ENCODE assay signal across 8 cellular contexts in the genomic region with DNA sequence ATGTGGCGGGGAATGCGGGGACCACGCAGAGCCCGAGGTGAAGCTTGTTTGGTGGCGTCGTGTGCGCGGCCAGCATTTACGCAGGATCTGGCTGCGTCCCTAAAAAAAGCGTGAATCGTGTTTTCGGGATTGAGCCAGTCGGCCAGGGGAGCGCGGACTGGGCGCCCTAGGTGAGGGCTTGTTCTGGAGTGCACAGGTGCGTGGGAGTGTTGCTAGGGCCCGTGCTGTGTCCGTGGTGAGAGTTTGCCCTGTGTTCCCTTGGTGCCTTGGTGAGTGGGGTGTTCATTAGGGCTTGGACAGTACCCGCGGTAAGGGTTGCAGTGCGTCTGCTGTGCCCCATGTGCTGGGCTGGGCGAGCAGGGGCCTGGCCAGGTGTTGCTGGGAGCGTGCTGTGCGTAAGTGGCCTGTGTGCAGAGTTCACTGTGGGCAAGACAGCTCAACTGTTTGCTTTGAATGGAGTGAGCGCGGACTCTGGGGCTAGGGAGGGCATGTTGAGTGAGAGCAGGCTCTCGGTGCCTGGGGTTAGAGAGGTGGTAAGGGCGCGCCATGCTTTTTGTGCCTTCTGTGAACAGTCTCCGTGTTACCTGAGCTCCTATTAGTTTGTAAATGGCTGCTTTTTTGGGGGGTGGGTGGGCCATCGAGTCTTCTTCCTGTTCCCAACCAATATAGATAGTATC. TPM values are rescaled to one million over a fixed set of nuclear protein-coding genes. Genes with fewer than 3 reads are reported as not detected.
DNase-seq lines count a peak whose midpoint lies in the region; ATAC-seq and FAIRE-seq lines count a peak whose summit lies in the region.

No MANE protein-coding gene starts in this region.

- ATAC-seq in GM21381 (IDR thresholded peaks at IDR 0.05; ENCODE audit: unreplicated experiment) = peak; percentile 26
- ATAC-seq in naive B cell (ENCODE audit: low read depth in 2 of 2) = peak; percentile 18 to 21

- FAIRE-seq in HTR-8/SVneo (lab: Jason Lieb, UNC) = peak; percentile 4

- peak overlapping the region; percentile 98 to 100 (median 99) for H3K4me3 Mint-ChIP-seq in naive B cell

- H3K4me1 ChIP-seq in thymus (ENCODE audit: control insufficient read depth, insufficient read depth, low read length) = peaks cover 14% of the 10 kb centered on the region

- H3K27ac ChIP-seq in epithelial cell of prostate (peak overlapping the region; percentile 91), thymus (ENCODE audit: low read depth) (peak overlapping the region; percentile 91)

- H3K36me3 ChIP-seq in thymus (ENCODE audit: control insufficient read depth, insufficient read depth) = no peaks in the 10 kb centered on the region

- H3K27me3 ChIP-seq in thymus (ENCODE audit: control insufficient read depth, insufficient read depth) = no peaks in the 10 kb centered on the region

- H3K9me3 Mint-ChIP-seq in naive B cell = no peaks in the 10 kb centered on the region

- WGBS in thymus = 2% methylated on average over 33 of the region's 33 CpGs

- DNase-seq in D341Med (ENCODE audit: low spot score) (peak; percentile 38), HTR-8/SVneo (ENCODE audit: insufficient read length, low spot score) (no peak), epithelial cell of prostate (ENCODE audit: low read depth, low spot score) (no peak), naive B cell (peak; percentile 22), NCI-H1694 (lab: John Stamatoyannopoulos, UW) (no peak)
- peak; percentile 53 for DNase-seq in activated CD4-positive, CD25-positive, alpha-beta regulatory T cell treated with anti-CD3 and anti-CD28 coated beads, Interleukin-2, amount 50 U/mL, for 72 hours

- H3K4me3 ChIP-seq in thymus (ENCODE audit: low read length) = peak overlapping the region; percentile 93

- peak overlapping the region; percentile 91 to 99 (median 97) for H3K27ac Mint-ChIP-seq in naive B cell

- H3K4me1 Mint-ChIP-seq in naive B cell = peaks cover 42 to 52% (median 50%) of the 10 kb centered on the region in 3 donors

- H3K9me3 ChIP-seq in thymus (ENCODE audit: control insufficient read depth) = peaks cover 1% of the 10 kb centered on the region

- H3K27me3 Mint-ChIP-seq in naive B cell = no peaks in the 10 kb centered on the region

- H3K36me3 Mint-ChIP-seq in naive B cell = peaks cover 0 to 6% of the 10 kb centered on the region in 2 donors

RNA-seq across cellular contexts. Expression of gene CD46, which starts 0.7 kb away (rescaled TPM):
- polyA plus RNA-seq in naive B cell (ENCODE audit: low read depth in 6 of 6) (100 to 1,000 TPM in 3 of 6 donors, 10 to 100 TPM in 3; 75.9 to 140 (median 98.2) TPM), thymus (152 TPM)

Comparison
In these comparisons a context has a peak if more than half of its experiments do, and no peak if none do; other contexts are left out.
1. DNase-seq: peak in D341Med (single experiment), activated CD4-positive, CD25-positive, alpha-beta regulatory T cell treated with anti-CD3 and anti-CD28 coated beads, Interleukin-2, amount 50 U/mL, for 72 hours (single experiment) and naive B cell (single experiment); none in HTR-8/SVneo (single experiment), epithelial cell of prostate (single experiment) and NCI-H1694 (single experiment).